In the genomic region with DNA sequence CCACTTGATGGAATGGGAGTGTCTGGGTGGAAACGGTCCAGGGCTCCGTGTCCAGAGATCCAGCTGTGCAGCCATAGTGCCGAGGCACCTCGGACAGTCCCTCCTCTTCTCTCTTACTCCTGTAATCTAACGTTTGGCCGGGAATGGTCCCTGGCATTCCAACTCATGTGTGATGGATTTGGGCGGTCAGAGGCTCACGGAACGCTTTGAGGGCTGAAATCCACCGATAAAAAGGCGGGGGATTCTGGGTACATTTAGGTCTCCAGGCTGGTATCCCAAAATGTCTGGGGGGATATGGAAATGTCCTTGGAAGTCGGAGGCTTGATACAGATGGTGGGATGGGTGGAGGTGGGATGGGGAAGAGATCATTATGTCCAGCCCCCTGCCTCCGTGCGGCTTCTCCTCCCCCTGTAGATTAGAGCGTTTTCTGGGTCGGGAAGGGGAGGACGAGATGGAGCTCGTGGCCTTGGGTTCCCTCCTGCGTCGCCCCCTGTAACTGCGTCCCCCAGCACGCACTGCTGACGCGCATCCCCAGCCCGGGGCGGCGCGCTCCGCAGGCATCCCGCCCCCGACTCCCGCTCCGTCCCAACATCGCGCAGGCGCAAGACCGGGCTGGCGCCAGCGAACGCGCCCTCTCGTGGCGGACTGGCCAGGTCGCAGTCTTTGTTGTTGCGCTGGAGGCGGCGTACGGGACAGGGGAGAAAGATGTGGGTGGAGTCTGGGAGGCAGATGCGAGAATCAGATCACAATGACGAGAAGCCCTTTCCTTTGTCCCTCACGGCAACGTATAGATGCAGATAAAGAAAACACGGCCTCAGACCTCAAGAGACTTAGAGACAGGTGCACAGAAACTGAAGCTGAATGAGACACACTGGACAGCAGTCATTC, we compare ENCODE assay signal across 8 cellular contexts. TPM values are rescaled to one million over a fixed set of nuclear protein-coding genes. Genes with fewer than 3 reads are reported as not detected.
A peak's percentile ranks its signal among the peaks of the same experiment; 100 is the strongest.
DNase-seq lines count a peak whose midpoint lies in the region; ATAC-seq and TF ChIP-seq lines count a peak whose summit lies in the region.

No MANE protein-coding gene starts in this region.

- ATAC-seq in thoracic aorta (ENCODE audit: insufficient number of reproducible peaks, low FRiP score, low read depth) = peak; percentile 77

- peak overlapping the region; percentile 14 for H3K9ac ChIP-seq in SK-N-MC (ENCODE audit: insufficient read length)

- H3K4me1 ChIP-seq in thoracic aorta (ENCODE audit: control insufficient read depth in 1 of 2, low read depth in 2 of 2) = peaks cover 15 to 44% of the 10 kb centered on the region in 2 donors

- no peaks in the 10 kb centered on the region for H3K27me3 Mint-ChIP-seq in osteocyte (ENCODE audit: unreplicated experiment)

- H3K4me1 Mint-ChIP-seq in osteocyte (ENCODE audit: unreplicated experiment) = peaks cover 22% of the 10 kb centered on the region

- intact Hi-C loops in head of caudate nucleus (cut with DNase I) = no loop called here

- no peaks in the 10 kb centered on the region for H3K9me3 Mint-ChIP-seq in osteocyte (ENCODE audit: unreplicated experiment)

- H3K9me3 ChIP-seq in SK-N-MC (ENCODE audit: low read depth, low read length) (no peaks in the 10 kb centered on the region), thoracic aorta (no peaks in the 10 kb centered on the region)

- H3K4me3 ChIP-seq in GM06990 (replicated peaks; ENCODE audit: low read depth, low read length) = peak overlapping the region; percentile 75
- peak overlapping the region; percentile 57 for H3K4me3 ChIP-seq in HFF-Myc (replicated peaks; ENCODE audit: low read depth, low read length)
- H3K4me3 ChIP-seq in SK-N-MC = peak overlapping the region; percentile 74
- H3K4me3 ChIP-seq in thoracic aorta = peak overlapping the region; percentile 74

- H3K36me3 ChIP-seq in GM06990 (ENCODE audit: control insufficient read depth, insufficient read depth, low read length) = no peaks in the 10 kb centered on the region
- no peaks in the 10 kb centered on the region for H3K36me3 ChIP-seq in SK-N-MC (ENCODE audit: insufficient read depth, low read length)
- H3K36me3 ChIP-seq in thoracic aorta = no peaks in the 10 kb centered on the region

- H3K27ac Mint-ChIP-seq in osteocyte (ENCODE audit: unreplicated experiment) = peak overlapping the region; percentile 76

- H3K27ac ChIP-seq in SK-N-MC (no peak overlapping the region), thoracic aorta (peak overlapping the region; percentile 72 to 74)

- peak overlapping the region; percentile 79 for H3K4me3 Mint-ChIP-seq in osteocyte (ENCODE audit: unreplicated experiment)

- H3K36me3 Mint-ChIP-seq in osteocyte (ENCODE audit: unreplicated experiment) = no peaks in the 10 kb centered on the region

- H3K27me3 ChIP-seq in GM06990 (replicated peaks; ENCODE audit: control insufficient read depth, insufficient read depth, low read length) = no peaks in the 10 kb centered on the region
- H3K27me3 ChIP-seq in thoracic aorta (replicated peaks; ENCODE audit: insufficient read depth) = no peaks in the 10 kb centered on the region

- TF ChIP-seq CTCF in GM06990 (IDR thresholded peaks at IDR 0.05; ENCODE audit: insufficient read depth, low read length, poor library complexity, severe bottlenecking) (peak; percentile 91), HFF-Myc (IDR thresholded peaks at IDR 0.05; ENCODE audit: low read depth, low read length, missing control alignments) (peak; percentile 92), osteocyte (IDR thresholded peaks at IDR 0.05) (peak; percentile 96), thoracic aorta (IDR thresholded peaks at IDR 0.05) (peak; percentile 91)

- DNase-seq in GM06990 (ENCODE audit: extremely low read depth, insufficient read length) (peak; percentile 94), HFF-Myc (ENCODE audit: extremely low read depth, low read depth) (peak; percentile 80), NCI-H1092 (lab: John Stamatoyannopoulos, UW) (peak; percentile 83), SK-N-MC (ENCODE audit: low read depth, low spot score) (peak; percentile 40), head of caudate nucleus (peak; percentile 79 to 98 (median 94)), osteocyte (ENCODE audit: extremely low spot score, unreplicated experiment) (peak; percentile 98), thoracic aorta (ENCODE audit: low spot score) (peak; percentile 79)
- DNase-seq in activated naive CD4-positive, alpha-beta T cell treated with anti-CD3 and anti-CD28 coated beads, Interleukin-2, amount 50 U/mL, for 16 hours = peak; percentile 95

RNA-seq across cellular contexts. Expression of gene SGCA, which starts 4.5 kb away (rescaled TPM):
- total RNA-seq in osteocyte (12.0 and 13.0 TPM in 2 replicates), thoracic aorta (100 to 1,000 TPM in 1 of 2 donors, 10 to 100 TPM in 1; 95.5 to 158 TPM)

RNA-seq across cellular contexts. Expression of gene PPP1R9B, which starts 10.8 kb away (rescaled TPM):
- total RNA-seq in osteocyte (175 and 176 TPM in 2 replicates), thoracic aorta (10 to 100 TPM; 53.3 to 67.1 TPM)

RNA-seq across cellular contexts. Expression of gene SAMD14, which starts 31.3 kb away (rescaled TPM):
- total RNA-seq in osteocyte (36.1 and 36.8 TPM in 2 replicates), thoracic aorta (10 to 100 TPM in 1 of 2 donors, 1 to 10 TPM in 1; 9.7 to 11.5 TPM)

RNA-seq across cellular contexts. Expression of gene COL1A1, which starts 40.2 kb away (rescaled TPM):
- total RNA-seq in osteocyte (25,918 and 28,023 TPM in 2 replicates), thoracic aorta (100 to 1,000 TPM; 261 to 270 TPM)

Comparison
In these comparisons a context has a peak if more than half of its experiments do, and no peak if none do; other contexts are left out.
1. DNase-seq: peak in every context shown above with its lines; median percentile 98 in osteocyte; 95 in activated naive CD4-positive, alpha-beta T cell treated with anti-CD3 and anti-CD28 coated beads, Interleukin-2, amount 50 U/mL, for 16 hours; 94 in GM06990; 94 in head of caudate nucleus; 83 in NCI-H1092; 80 in HFF-Myc; 79 in thoracic aorta; 40 in SK-N-MC.